Comparison of ENCODE assay signal across 8 cellular contexts in the genomic region with DNA sequence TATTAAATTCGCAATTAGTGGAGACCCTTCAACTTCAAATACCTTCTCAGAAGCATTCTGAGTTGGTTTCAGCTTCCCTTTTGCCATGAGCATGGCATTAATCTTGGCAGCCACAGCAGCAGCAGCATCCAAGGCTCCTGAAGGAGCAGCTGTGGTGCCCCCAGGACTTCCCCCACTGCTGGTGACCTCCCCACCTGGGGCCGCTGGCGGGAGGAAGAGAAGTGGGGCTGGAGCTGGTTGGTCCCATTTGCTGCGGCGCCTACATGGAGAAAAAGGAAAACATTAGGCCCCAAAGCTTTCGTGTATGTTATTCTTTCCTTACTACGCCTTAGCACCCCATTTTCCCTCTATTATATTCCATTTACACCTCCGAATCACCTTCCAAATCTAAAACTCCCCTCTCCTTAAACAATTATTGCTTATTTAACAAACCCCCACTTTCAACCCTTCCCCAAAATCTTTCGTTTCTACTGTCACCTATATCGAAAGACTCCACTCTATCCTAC. TPM values are rescaled to one million over a fixed set of nuclear protein-coding genes. Genes with fewer than 3 reads are reported as not detected.
DNase-seq lines count a peak whose midpoint lies in the region; ATAC-seq and TF ChIP-seq lines count a peak whose summit lies in the region.

No MANE protein-coding gene starts in this region.

- peak overlapping the region; percentile 46 for H2BK5ac ChIP-seq in trophoblast cell (ENCODE audit: low read depth, low read length, poor library complexity)

- H3K4me3 ChIP-seq in DND-41 (ENCODE audit: low read depth in 1 of 2, low read length in 2 of 2) (peak overlapping the region; percentile 78 to 81), esophagus (ENCODE audit: low read depth in 1 of 2, low read length in 2 of 2) (peak overlapping the region; percentile 69 to 87), trophoblast cell (ENCODE audit: low read depth, low read length) (peak overlapping the region; percentile 94)

- H2AFZ ChIP-seq in DND-41 (ENCODE audit: low read depth, low read length) (peak overlapping the region; percentile 69), trophoblast cell (ENCODE audit: insufficient read depth, low read length, poor library complexity) (peak overlapping the region; percentile 82)

- H3K9ac ChIP-seq in DND-41 (ENCODE audit: low read depth, low read length) (peak overlapping the region; percentile 88), trophoblast cell (ENCODE audit: low read length) (peak overlapping the region; percentile 99)

- peak overlapping the region; percentile 96 for H3K14ac ChIP-seq in trophoblast cell (ENCODE audit: low read length)

- peak overlapping the region; percentile 62 for H2BK120ac ChIP-seq in trophoblast cell (ENCODE audit: insufficient read depth, low read length, poor library complexity)

- H4K12ac ChIP-seq in trophoblast cell (ENCODE audit: low read depth, low read length), result peak overlapping the region; percentile 95

- H3K4ac ChIP-seq in trophoblast cell (ENCODE audit: low read depth, low read length), result peak overlapping the region; percentile 96

- no peaks in the 10 kb centered on the region for H3K27me3 ChIP-seq in DND-41 (ENCODE audit: insufficient read depth, low read length, poor library complexity)
- no peaks in the 10 kb centered on the region for H3K27me3 ChIP-seq in esophagus (ENCODE audit: control insufficient read depth in 1 of 2, insufficient read depth in 2 of 2, low read length in 2 of 2)
- H3K27me3 ChIP-seq in trophoblast cell (ENCODE audit: insufficient read depth, low read length), result no peaks in the 10 kb centered on the region

- TF ChIP-seq CTCF in DND-41 (IDR thresholded peaks at IDR 0.05; ENCODE audit: borderline replicate concordance, extremely low read depth, low read length, poor library complexity, severe bottlenecking), result no peak

- no peak overlapping the region for H2BK12ac ChIP-seq in trophoblast cell (ENCODE audit: low read length)

- H3K23ac ChIP-seq in trophoblast cell (ENCODE audit: low read length), result no peak overlapping the region

- peak overlapping the region; percentile 97 for H3K18ac ChIP-seq in trophoblast cell (ENCODE audit: low read length)

- H3K79me1 ChIP-seq in trophoblast cell (ENCODE audit: low read length), result peaks cover 6% of the 10 kb centered on the region

- H4K91ac ChIP-seq in trophoblast cell (ENCODE audit: low read depth, low read length), result peak overlapping the region; percentile 82

- H3K79me2 ChIP-seq in DND-41 (ENCODE audit: insufficient read depth, low read length) (peaks cover 64% of the 10 kb centered on the region), trophoblast cell (ENCODE audit: control insufficient read depth, insufficient read depth, low read length, poor library complexity) (peaks cover 13% of the 10 kb centered on the region)

- H3K9me3 ChIP-seq in DND-41 (ENCODE audit: insufficient read depth, low read length, severe bottlenecking) (no peaks in the 10 kb centered on the region), esophagus (ENCODE audit: control insufficient read depth in 2 of 2, insufficient read depth in 1 of 2, low read depth in 1 of 2, low read length in 1 of 2) (no peaks in the 10 kb centered on the region), trophoblast cell (ENCODE audit: insufficient read depth, low read depth, low read length) (no peaks in the 10 kb centered on the region)

- 2 to 3% methylated on average over 10 of the region's 10 CpGs for WGBS in esophagus, 2 donors
- WGBS in trophoblast cell (ENCODE audit: extremely low coverage, insufficient coverage, insufficient read length), result 100% methylated on average over 2 of the region's 10 CpGs

- H3K4me2 ChIP-seq in DND-41 (ENCODE audit: insufficient read depth, low read length) (peak overlapping the region; percentile 92), trophoblast cell (ENCODE audit: low read length) (peak overlapping the region; percentile 100)

- H2AK5ac ChIP-seq in trophoblast cell (ENCODE audit: low read length), result peak overlapping the region; percentile 94

- H4K8ac ChIP-seq in trophoblast cell (ENCODE audit: low read depth, low read length), result peak overlapping the region; percentile 99

- H3K27ac ChIP-seq in DND-41 (ENCODE audit: low read length), result peak overlapping the region; percentile 95
- peak overlapping the region; percentile 92 to 97 for H3K27ac ChIP-seq in esophagus (ENCODE audit: low read depth in 2 of 2, low read length in 1 of 2)
- peak overlapping the region; percentile 42 for H3K27ac ChIP-seq in trophoblast cell (ENCODE audit: low read depth, low read length)

- DNase-seq in DND-41, result peak; percentile 28
- peak; percentile 17 for DNase-seq in MV-4-11 (lab: John Stamatoyannopoulos, UW)
- DNase-seq in trophoblast cell, result no peak
- no peak for DNase-seq in activated CD4-positive, CD25-positive, alpha-beta regulatory T cell treated with anti-CD3 and anti-CD28 coated beads, Interleukin-2, amount 50 U/mL, for 72 hours
- DNase-seq in stimulated activated CD8-positive, alpha-beta memory T cell treated with anti-CD3 and anti-CD28 coated beads, Interleukin-4, amount 100 ng/mL, for 48 hours, result no peak
- no peak for DNase-seq in stimulated activated CD4-positive, alpha-beta T cell treated with anti-CD3 and anti-CD28 coated beads, Interleukin-2, amount 100 ng/mL, for 24 hours

- peaks cover 41% of the 10 kb centered on the region for H4K20me1 ChIP-seq in DND-41 (ENCODE audit: insufficient read depth, low read length)

- H3K36me3 ChIP-seq in DND-41 (ENCODE audit: insufficient read depth, low read length) (peaks cover 54% of the 10 kb centered on the region), esophagus (ENCODE audit: control insufficient read depth in 2 of 2, insufficient read depth in 2 of 2, low read length in 1 of 2) (peaks cover 0 to 4% of the 10 kb centered on the region in 2 donors), trophoblast cell (ENCODE audit: control insufficient read depth in 1 of 2, insufficient read depth in 2 of 2, low read length in 2 of 2) (peaks cover 23 to 31% of the 10 kb centered on the region in 2 experiments)

- peaks cover 46% of the 10 kb centered on the region for H3K4me1 ChIP-seq in DND-41 (ENCODE audit: insufficient read depth, low read length)
- peaks cover 0 to 4% of the 10 kb centered on the region in 2 donors for H3K4me1 ChIP-seq in esophagus (ENCODE audit: control insufficient read depth in 2 of 2, insufficient read depth in 2 of 2, low read length in 1 of 2)
- peaks cover 7 to 8% of the 10 kb centered on the region in 2 experiments for H3K4me1 ChIP-seq in trophoblast cell (ENCODE audit: control insufficient read depth in 1 of 2, insufficient read depth in 2 of 2, low read length in 2 of 2)

- ATAC-seq in DND-41 (ENCODE audit: insufficient read depth, low read depth), result no peak
- ATAC-seq in HG03378 (IDR thresholded peaks at IDR 0.05; ENCODE audit: unreplicated experiment), result no peak

RNA-seq across cellular contexts. Expression of gene KHDC4, which starts 0.6 kb away (rescaled TPM):
- polyA plus RNA-seq in esophagus, result 10 to 100 TPM; 11.9 to 29.6 TPM
- 38.9 and 40.5 TPM in 2 replicates for polyA plus RNA-seq in trophoblast cell (2013)

RNA-seq across cellular contexts. Expression of gene RXFP4, which starts 7.8 kb away (rescaled TPM):
- polyA plus RNA-seq in esophagus, result under 1 TPM; 0.04 to 0.08 TPM
- polyA plus RNA-seq in trophoblast cell (2013), result not detected in 2 replicates

RNA-seq across cellular contexts. Expression of gene RIT1, which starts 22.5 kb away (rescaled TPM):
- polyA plus RNA-seq in esophagus, result 10 to 100 TPM; 23.4 to 29.7 TPM
- polyA plus RNA-seq in trophoblast cell (2013), result 47.7 and 49.1 TPM in 2 replicates

RNA-seq across cellular contexts. Expression of gene ARHGEF2, which starts 44.7 kb away (rescaled TPM):
- 10 to 100 TPM; 15.9 to 26.6 TPM for polyA plus RNA-seq in esophagus
- polyA plus RNA-seq in trophoblast cell (2013), result 42.1 and 46.5 TPM in 2 replicates

Comparison
In these comparisons a context has a peak if more than half of its experiments do, and no peak if none do; other contexts are left out.
1. DNase-seq: peak in DND-41 (single experiment) and MV-4-11 (single experiment); none in trophoblast cell (0 of 2), activated CD4-positive, CD25-positive, alpha-beta regulatory T cell treated with anti-CD3 and anti-CD28 coated beads, Interleukin-2, amount 50 U/mL, for 72 hours (single experiment), stimulated activated CD8-positive, alpha-beta memory T cell treated with anti-CD3 and anti-CD28 coated beads, Interleukin-4, amount 100 ng/mL, for 48 hours (single experiment) and stimulated activated CD4-positive, alpha-beta T cell treated with anti-CD3 and anti-CD28 coated beads, Interleukin-2, amount 100 ng/mL, for 24 hours (0 of 2).
2. H3K27ac ChIP-seq: peak in every context shown above with its lines; median percentile 95 in DND-41; 94 in esophagus; 42 in trophoblast cell.
3. Peak in every context shown above with its lines, with median percentiles within 50 percentile points of each other: H3K4me3 ChIP-seq.